Comparison of ENCODE assay signal across 37 cellular contexts in the genomic region with DNA sequence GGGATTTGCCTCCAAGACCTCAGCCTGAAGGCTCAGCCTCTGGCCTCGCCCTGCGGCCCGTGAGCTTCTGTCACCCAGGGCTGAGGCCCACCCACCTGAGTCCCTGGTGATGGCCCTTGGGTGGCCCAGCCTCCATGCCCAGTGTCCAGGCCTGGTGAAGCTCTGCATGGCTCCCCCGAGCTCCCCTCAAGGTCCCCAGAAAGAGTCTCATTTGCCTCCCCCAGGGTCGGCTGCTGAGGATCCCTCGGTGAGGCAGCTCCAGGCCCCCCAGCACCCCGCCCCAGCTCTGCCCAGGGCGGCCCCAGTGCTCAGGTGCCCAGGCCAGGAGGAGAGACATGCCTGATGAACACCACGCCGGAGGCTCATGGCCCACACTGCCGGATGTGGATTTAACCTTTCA. TPM values are rescaled to one million over a fixed set of nuclear protein-coding genes. Genes with fewer than 3 reads are reported as not detected.
"Had no signal": no experiment of that assay in that cellular context is flagged by ENCODE, and none has a peak within 500 bp of the region (broad histone marks: within the 10 kb centered on the region; RNA-seq: fewer than 3 reads in every experiment).

No MANE protein-coding gene starts in this region.

- H3K36me3 ChIP-seq: MG63 had no signal

- DNase-seq: Karpas-422, MG63, MM.1S, MV-4-11, NCI-H1048, NCI-H1092, NCI-H1092 treated with DMSO at 0.1 percent for 48 hours, NCI-H1105, NCI-H1105 treated with DMSO at 0.1 percent for 48 hours, NCI-H1417, NCI-H1417 treated with DMSO at 0.1 percent for 48 hours, NCI-H1436, NCI-H1436 treated with DMSO at 0.1 percent for 48 hours, NCI-H146, NCI-H1694, NCI-H1694 treated with DMSO at 0.1 percent for 48 hours, NCI-H187, NCI-H187 treated with DMSO at 0.1 percent for 48 hours, NCI-H1930, NCI-H2029, NCI-H2029 treated with DMSO at 0.1 percent for 48 hours, NCI-H2081, NCI-H2081 treated with DMSO at 0.1 percent for 48 hours, NCI-H2107, NCI-H2171, NCI-H2171 treated with DMSO at 0.1 percent for 48 hours, NCI-H2227 treated with DMSO at 0.1 percent for 48 hours, NCI-H226, NCI-H345, NCI-H446, NCI-H446 treated with DMSO at 0.1 percent for 48 hours, NCI-H510A, NCI-H510A treated with DMSO at 0.1 percent for 48 hours had no signal

- H3K27me3 ChIP-seq: MG63 had no signal

- H3K4me3 ChIP-seq: MG63 had no signal

- H3K9me3 ChIP-seq: MG63 had no signal

RNA-seq across cellular contexts. Expression of a gene that starts 2.1 kb away (rescaled TPM):
- total RNA-seq: LHCN-M2, NCI-H460 had no signal

RNA-seq across cellular contexts. Expression of a gene that starts 12.8 kb away (rescaled TPM):
- total RNA-seq: LHCN-M2, M059J, MCF 10A, NCI-H460 had no signal
